Comparison of ENCODE assay signal across 8 cellular contexts in the genomic region with DNA sequence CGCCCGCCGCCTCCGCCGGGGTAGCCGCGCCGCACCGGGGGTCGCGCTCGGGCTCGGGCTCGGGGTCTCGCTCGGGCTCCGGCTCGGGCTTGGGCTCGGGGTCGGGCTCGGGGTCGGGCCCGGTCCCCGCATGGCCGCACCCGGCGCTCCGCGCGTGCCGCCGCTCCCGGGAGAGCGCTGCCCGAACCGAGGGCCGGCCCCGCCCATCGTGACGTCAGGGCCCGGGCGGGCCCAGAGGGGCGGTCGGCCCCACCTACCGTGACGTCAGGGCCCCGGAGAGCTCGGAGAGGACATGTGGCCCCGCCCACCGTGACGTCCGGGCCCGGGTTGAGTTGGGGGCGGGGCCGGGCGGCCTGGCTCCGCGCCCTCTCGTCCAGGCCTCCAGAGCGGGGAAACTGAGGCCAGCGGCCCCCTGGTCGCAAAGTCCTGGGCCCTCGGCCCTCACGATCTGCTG. TPM values are rescaled to one million over a fixed set of nuclear protein-coding genes. Genes with fewer than 3 reads are reported as not detected.
DNase-seq lines count a peak whose midpoint lies in the region; ATAC-seq and TF ChIP-seq lines count a peak whose summit lies in the region.

A gene with protein sequence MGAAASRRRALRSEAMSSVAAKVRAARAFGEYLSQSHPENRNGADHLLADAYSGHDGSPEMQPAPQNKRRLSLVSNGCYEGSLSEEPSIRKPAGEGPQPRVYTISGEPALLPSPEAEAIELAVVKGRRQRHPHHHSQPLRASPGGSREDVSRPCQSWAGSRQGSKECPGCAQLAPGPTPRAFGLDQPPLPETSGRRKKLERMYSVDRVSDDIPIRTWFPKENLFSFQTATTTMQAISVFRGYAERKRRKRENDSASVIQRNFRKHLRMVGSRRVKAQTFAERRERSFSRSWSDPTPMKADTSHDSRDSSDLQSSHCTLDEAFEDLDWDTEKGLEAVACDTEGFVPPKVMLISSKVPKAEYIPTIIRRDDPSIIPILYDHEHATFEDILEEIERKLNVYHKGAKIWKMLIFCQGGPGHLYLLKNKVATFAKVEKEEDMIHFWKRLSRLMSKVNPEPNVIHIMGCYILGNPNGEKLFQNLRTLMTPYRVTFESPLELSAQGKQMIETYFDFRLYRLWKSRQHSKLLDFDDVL (minus strand): TSS at position 188 of the 454 bp plus-strand sequence. CDS start 232 bp downstream, outside the sequence.

- no peak for TF ChIP-seq CTCF in GM10248 (IDR thresholded peaks at IDR 0.05; ENCODE audit: control extremely low read depth, extremely low read depth, low read depth, missing control alignments)
- TF ChIP-seq CTCF in heart left ventricle (IDR thresholded peaks at IDR 0.05): no peak
- peak in 2 of 5 experiments; percentile 32 to 49 for TF ChIP-seq CTCF in tibial nerve (IDR thresholded peaks at IDR 0.05)

- intact Hi-C loops in T-helper 1 cell treated with Interleukin-12 subunit alpha and Interleukin-12 subunit beta and Interleukin-4 antibody, amounts not matched to agents 30 ng/mL and 1 ng/mL, for 36 hours (cut with micrococcal nuclease): loop anchor here (1.0 to 10.0 kb wide), 4 partner anchors 36 to 976 kb away; partner anchors contain the start of genes EXD3, MRPL41, NOTCH1 and NOXA1
- intact Hi-C loops in heart left ventricle (cut with DNase I): no loop called here
- intact Hi-C loops in posterior cingulate gyrus (cut with DNase I): no loop called here

- H3K9me3 ChIP-seq in heart left ventricle (no peaks in the 10 kb centered on the region), tibial nerve (no peaks in the 10 kb centered on the region)

- TF ChIP-seq POLR2A in heart left ventricle (IDR thresholded peaks at IDR 0.05): peak; percentile 52 to 55
- peak; percentile 96 to 98 for TF ChIP-seq POLR2A in tibial nerve (IDR thresholded peaks at IDR 0.05)

- CTCF ChIA-PET in GM10248 (lab: Yijun Ruan, JAX): interaction anchor here (1.0 to 1.3 kb wide), 3 partner anchors 14 to 50 kb away, joined by 3 to 7 read pairs (median 6); partner anchors contain the start of genes EXD3 and NOXA1

- POLR2A ChIA-PET in GM10248 (lab: Yijun Ruan, JAX): interaction anchor here (1.0 kb wide), 1 partner anchor 157 kb away, joined by 6 read pairs; the partner anchor contains the start of gene NRARP

- peak; percentile 57 to 66 for TF ChIP-seq EP300 in tibial nerve (IDR thresholded peaks at IDR 0.05)

- H3K27me3 ChIP-seq in heart left ventricle (peaks cover 0 to 7% (median 0%) of the 10 kb centered on the region in 9 donors), tibial nerve (no peaks in the 10 kb centered on the region)

- H3K27ac ChIP-seq in adipose tissue (ENCODE audit: low read depth, low read length) (no peak within 1 kb of the TSS), heart left ventricle (peak within 1 kb of the TSS in 9 of 12 donors; percentile 59 to 83 (median 77)), tibial nerve (peak within 1 kb of the TSS; percentile 82 to 94 (median 92))

- WGBS in adipose tissue, 3 donors: 0 to 1% (median 1%) methylated on average over 48 to 64 of the region's 64 CpGs
- 1 to 2% (median 1%) methylated on average over 12 to 64 of the region's 64 CpGs for WGBS in heart left ventricle, 4 donors
- 0 to 1% methylated on average over 10 to 39 of the region's 64 CpGs for WGBS in tibial nerve, 2 donors

- H3K4me3 ChIP-seq in heart left ventricle (peak within 1 kb of the TSS; percentile 44 to 95 (median 68)), tibial nerve (peak within 1 kb of the TSS; percentile 53 to 93 (median 70))

- H3K4me1 ChIP-seq in heart left ventricle (peaks cover 3 to 51% (median 23%) of the 10 kb centered on the region in 12 donors), tibial nerve (peaks cover 0 to 67% (median 36%) of the 10 kb centered on the region in 4 donors)

- peak; percentile 56 for ATAC-seq in HG02588 (IDR thresholded peaks at IDR 0.05; ENCODE audit: unreplicated experiment)
- peak; percentile 87 to 95 (median 90) for ATAC-seq in heart left ventricle

- DNase-seq in GM10248 (ENCODE audit: extremely low spot score): peak; percentile 100
- DNase-seq in NCI-H1105 treated with DMSO at 0.1 percent for 48 hours (lab: John Stamatoyannopoulos, UW): peak; percentile 81
- peak; percentile 95 to 98 (median 96) for DNase-seq in heart left ventricle
- DNase-seq in posterior cingulate gyrus: peak; percentile 90 to 100 (median 97)
- DNase-seq in tibial nerve (ENCODE audit: low spot score in 2 of 2): peak; percentile 90 to 92

- peaks cover 0 to 16% (median 3%) of the 10 kb centered on the region in 9 donors for H3K36me3 ChIP-seq in heart left ventricle
- peaks cover 0 to 53% (median 4%) of the 10 kb centered on the region in 3 donors for H3K36me3 ChIP-seq in tibial nerve

RNA-seq across cellular contexts. Expression of the gene that starts here (rescaled TPM):
- 30.5 and 33.1 TPM in 2 replicates for total RNA-seq in T-helper 1 cell treated with Interleukin-12 subunit alpha and Interleukin-12 subunit beta and Interleukin-4 antibody, amounts not matched to agents 30 ng/mL and 1 ng/mL, for 36 hours
- polyA plus RNA-seq in adipose tissue (10 to 100 TPM; 38.2 to 39.5 (median 39.4) TPM), heart left ventricle (10 to 100 TPM; 17.3 to 22.1 TPM)
- total RNA-seq in heart left ventricle (10 to 100 TPM in 8 of 9 donors, 1 to 10 TPM in 1; 7.5 to 21.0 (median 12.6) TPM), tibial nerve (100 to 1,000 TPM; 219 to 297 (median 270) TPM)
